In the genomic region with DNA sequence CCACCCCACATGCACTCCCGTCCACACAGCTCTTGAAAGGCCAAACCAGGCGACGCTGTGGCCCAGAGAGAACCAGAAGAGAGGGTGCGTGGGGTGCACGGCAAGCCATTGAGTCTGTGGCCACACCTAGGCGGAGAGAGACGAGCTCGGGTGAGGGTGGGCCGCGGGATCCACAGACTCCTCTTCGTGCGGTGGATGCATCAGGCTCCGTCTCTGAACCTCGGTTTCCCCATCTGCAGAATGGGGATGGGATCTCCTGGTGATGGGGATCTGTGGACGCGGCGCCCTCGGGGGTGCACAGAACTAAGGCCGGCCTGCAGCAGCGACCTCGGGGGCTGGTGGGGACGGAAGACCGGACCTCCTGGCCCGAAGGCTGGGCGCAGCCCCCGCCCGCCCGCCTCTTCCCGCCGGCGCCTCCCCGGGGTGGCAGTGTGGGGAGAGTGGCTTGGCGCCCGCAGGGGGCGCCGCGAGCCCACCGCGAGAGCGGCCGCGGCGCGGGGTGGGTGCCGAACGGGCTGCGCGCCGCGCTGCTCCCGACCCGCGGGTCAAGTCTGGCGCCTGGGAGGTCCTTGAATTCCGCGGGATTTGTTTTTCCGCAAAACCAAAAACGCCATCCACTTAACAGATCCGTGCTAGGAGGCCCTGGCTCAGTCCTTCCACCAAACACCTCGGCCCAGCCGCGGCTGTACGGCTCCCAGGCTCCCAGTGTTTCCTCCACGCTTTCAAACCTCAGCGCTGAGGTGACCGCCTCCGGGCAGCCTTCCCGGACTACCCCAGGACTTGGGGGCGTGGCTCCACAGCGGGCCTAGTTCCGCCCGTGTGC, we compare ENCODE assay signal across 7 cellular contexts. TPM values are rescaled to one million over a fixed set of nuclear protein-coding genes. Genes with fewer than 3 reads are reported as not detected.
DNase-seq lines count a peak whose midpoint lies in the region; ATAC-seq, FAIRE-seq and TF ChIP-seq lines count a peak whose summit lies in the region.

No MANE protein-coding gene starts in this region.

- no peak for ATAC-seq in HG03108 (IDR thresholded peaks at IDR 0.05; ENCODE audit: unreplicated experiment)

- in situ Hi-C loops in T47D (cut with HindIII; ENCODE audit: low pct_unique_long_range_greater_than_20kb, low sequenced_read_pairs) = no loop called here

- TF ChIP-seq CTCF in GM12872 (IDR thresholded peaks at IDR 0.05; ENCODE audit: insufficient read depth, low read depth, low read length) = peak; percentile 55; the same call in 2 of the 3 replicates

- H3K9me3 Mint-ChIP-seq in T-helper 2 cell treated with Interferon-gamma antibody and Interleukin-4, amounts not matched to agents 5 μg/mL and 100 μg/mL, for 36 hours = no peaks in the 10 kb centered on the region

- H3K4me1 ChIP-seq in HUES6 (ENCODE audit: control insufficient read depth, insufficient read depth, low read length) = peaks cover 8% of the 10 kb centered on the region; the same call in 1 of the 2 replicates
- H3K4me1 ChIP-seq in small intestine (ENCODE audit: control insufficient read depth in 2 of 2, insufficient read depth in 1 of 2, low read depth in 1 of 2, low read length in 1 of 2) = no peaks in the 10 kb centered on the region

- H3K4me1 Mint-ChIP-seq in T-helper 2 cell treated with Interferon-gamma antibody and Interleukin-4, amounts not matched to agents 5 μg/mL and 100 μg/mL, for 36 hours (ENCODE audit: low read depth) = peaks cover 11% of the 10 kb centered on the region

- H3K4me3 Mint-ChIP-seq in T-helper 2 cell treated with Interferon-gamma antibody and Interleukin-4, amounts not matched to agents 5 μg/mL and 100 μg/mL, for 36 hours = peak overlapping the region; percentile 88

- no peaks in the 10 kb centered on the region for H3K36me3 Mint-ChIP-seq in T-helper 2 cell treated with Interferon-gamma antibody and Interleukin-4, amounts not matched to agents 5 μg/mL and 100 μg/mL, for 36 hours (ENCODE audit: low read depth)

- H3K27ac ChIP-seq in HUES6 (ENCODE audit: low read depth, low read length) = no peak overlapping the region
- no peak overlapping the region for H3K27ac ChIP-seq in small intestine (ENCODE audit: low read depth in 1 of 2, low read length in 1 of 2)

- H3K27me3 ChIP-seq in HUES6 (ENCODE audit: control insufficient read depth, insufficient read depth, low read length) (peaks cover 9% of the 10 kb centered on the region), small intestine (ENCODE audit: control insufficient read depth in 2 of 2, insufficient read depth in 2 of 2, low read length in 2 of 2) (no peaks in the 10 kb centered on the region)

- H3K36me3 ChIP-seq in HUES6 (ENCODE audit: control insufficient read depth, insufficient read depth, low read length) (no peaks in the 10 kb centered on the region), small intestine (ENCODE audit: control insufficient read depth in 2 of 2, insufficient read depth in 2 of 2, low read length in 2 of 2) (no peaks in the 10 kb centered on the region)

- peak overlapping the region; percentile 15 for H3K9ac ChIP-seq in HUES6 (ENCODE audit: low read length)

- WGBS in small intestine, 3 donors = 3 to 7% (median 5%) methylated on average over 45 to 72 of the region's 72 CpGs

- H3K27ac Mint-ChIP-seq in T-helper 2 cell treated with Interferon-gamma antibody and Interleukin-4, amounts not matched to agents 5 μg/mL and 100 μg/mL, for 36 hours = peak overlapping the region; percentile 66

- H3K9me3 ChIP-seq in HUES6 (ENCODE audit: control insufficient read depth, insufficient read depth, low read depth, low read length) (no peaks in the 10 kb centered on the region), small intestine (ENCODE audit: control insufficient read depth, low read depth) (no peaks in the 10 kb centered on the region)

- H3K4me3 ChIP-seq in HUES6 (ENCODE audit: low read depth, low read length) (peak overlapping the region; percentile 63), small intestine (ENCODE audit: low read depth in 1 of 2, low read length in 2 of 2) (peak overlapping the region; percentile 7 to 47)

- DNase-seq in T-helper 2 cell treated with Interferon-gamma antibody and Interleukin-4, amounts not matched to agents 5 μg/mL and 100 μg/mL, for 36 hours (ENCODE audit: low spot score) = no peak
- DNase-seq in T47D (ENCODE audit: low read depth in 1 of 2, low spot score in 1 of 2) (peak; percentile 49 to 57), iPS-NIHi11 (ENCODE audit: low spot score) (peak; percentile 85), small intestine (peak; percentile 43)

- peaks cover 15% of the 10 kb centered on the region for H3K27me3 Mint-ChIP-seq in T-helper 2 cell treated with Interferon-gamma antibody and Interleukin-4, amounts not matched to agents 5 μg/mL and 100 μg/mL, for 36 hours (ENCODE audit: low read depth)

- no peak for FAIRE-seq in small intestine (lab: Jason Lieb, UNC)

RNA-seq across cellular contexts. Expression of gene ADPGK, which starts 13.2 kb away (rescaled TPM):
- 10 to 100 TPM; 18.1 to 29.4 (median 23.0) TPM for polyA plus RNA-seq in small intestine
